ENCODE assay signal across 12 cellular contexts in the genomic region with DNA sequence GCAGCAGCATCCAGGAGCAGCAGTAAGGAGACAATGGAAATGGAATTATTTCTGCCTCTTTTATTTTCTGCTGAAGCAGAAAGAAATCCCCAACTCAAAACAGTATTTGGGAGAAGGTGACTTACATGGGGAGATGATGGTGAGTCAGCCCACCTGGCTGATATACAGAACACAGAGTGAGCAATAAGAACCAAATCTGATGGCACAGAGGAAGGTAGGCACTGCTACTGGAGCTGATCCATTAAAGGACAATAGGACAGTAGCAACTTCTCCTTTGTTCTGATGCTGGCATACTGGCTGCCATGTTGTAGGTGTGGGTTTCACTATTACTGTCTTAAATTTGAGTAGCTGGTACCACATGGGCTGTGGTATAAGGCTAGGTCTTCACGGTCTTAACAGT. TPM values are rescaled to one million over a fixed set of nuclear protein-coding genes. Genes with fewer than 3 reads are reported as not detected.
DNase-seq lines count a peak whose midpoint lies in the region; ATAC-seq and TF ChIP-seq lines count a peak whose summit lies in the region.
"Had no signal": no experiment of that assay in that cellular context is flagged by ENCODE, and none has a peak within 500 bp of the region (broad histone marks: within the 10 kb centered on the region; RNA-seq: fewer than 3 reads in every experiment).

No MANE protein-coding gene starts in this region.

- H3K4me1 ChIP-seq in RWPE2 (ENCODE audit: insufficient read depth, poor library complexity, severe bottlenecking): no peaks in the 10 kb centered on the region
- H3K4me1 ChIP-seq: HAP-1 had no signal

- no peak overlapping the region for H3K27ac ChIP-seq in RWPE2 (ENCODE audit: poor library complexity, severe bottlenecking)
- H3K27ac ChIP-seq: 22Rv1 had no signal

- no peak for DNase-seq in activated CD4-positive, alpha-beta T cell treated with anti-CD3 and anti-CD28 coated beads for 36 hours
- no peak for DNase-seq in activated CD4-positive, alpha-beta T cell treated with anti-CD3 and anti-CD28 coated beads for 48 hours
- DNase-seq in CD14-positive monocyte (ENCODE audit: low spot score) (no peak), RWPE2 (ENCODE audit: low spot score) (no peak), epithelial cell of esophagus (ENCODE audit: low read depth) (peak; percentile 33), NCI-H82 (lab: John Stamatoyannopoulos, UW) (no peak), D341Med (ENCODE audit: low spot score) (no peak), natural killer cell (no peak)
- DNase-seq: CD4-positive, CD25-positive, alpha-beta regulatory T cell; DMS 273 treated with DMSO at 0.1 percent for 48 hours had no signal

- POLR2A ChIA-PET in activated CD4-positive, alpha-beta T cell treated with anti-CD3 and anti-CD28 coated beads for 36 hours (lab: Charles Lee): no interaction called here

- CTCF ChIA-PET in activated CD4-positive, alpha-beta T cell treated with anti-CD3 and anti-CD28 coated beads for 36 hours (lab: Charles Lee): no interaction called here

- H3K9me3 Mint-ChIP-seq in activated CD4-positive, alpha-beta T cell treated with anti-CD3 and anti-CD28 coated beads for 36 hours (ENCODE audit: low read depth): peaks cover 6% of the 10 kb centered on the region
- peaks cover 3 to 7% (median 4%) of the 10 kb centered on the region in 7 donors for H3K9me3 Mint-ChIP-seq in CD14-positive monocyte
- peaks cover 3 to 5% of the 10 kb centered on the region in 2 donors for H3K9me3 Mint-ChIP-seq in natural killer cell

- no peaks in the 10 kb centered on the region for H3K9me3 ChIP-seq in RWPE2 (ENCODE audit: severe bottlenecking)
- H3K9me3 ChIP-seq: HAP-1 had no signal

- H3K27me3 Mint-ChIP-seq in activated CD4-positive, alpha-beta T cell treated with anti-CD3 and anti-CD28 coated beads for 36 hours: no peaks in the 10 kb centered on the region
- H3K27me3 Mint-ChIP-seq in CD14-positive monocyte (ENCODE audit: low read depth in 3 of 3) (peaks cover 0 to 2% (median 0%) of the 10 kb centered on the region in 3 donors), natural killer cell (ENCODE audit: low read depth in 2 of 2) (no peaks in the 10 kb centered on the region)
- H3K27me3 Mint-ChIP-seq: CD4-positive, CD25-positive, alpha-beta regulatory T cell had no signal

- H3K36me3 Mint-ChIP-seq in activated CD4-positive, alpha-beta T cell treated with anti-CD3 and anti-CD28 coated beads for 36 hours (ENCODE audit: low read depth): peaks cover 18% of the 10 kb centered on the region
- H3K36me3 Mint-ChIP-seq in CD14-positive monocyte (peaks cover 18 to 31% of the 10 kb centered on the region in 2 donors), natural killer cell (no peaks in the 10 kb centered on the region)

- H3K4me3 ChIP-seq in RWPE2 (ENCODE audit: severe bottlenecking) (no peak overlapping the region), epithelial cell of esophagus (ENCODE audit: low read length) (no peak overlapping the region)
- H3K4me3 ChIP-seq: HAP-1 had no signal

- TF ChIP-seq CTCF in CD14-positive monocyte (IDR thresholded peaks at IDR 0.05): no peak
- TF ChIP-seq CTCF in RWPE2 (IDR thresholded peaks at IDR 0.05; ENCODE audit: poor library complexity, severe bottlenecking): no peak
- no peak for TF ChIP-seq CTCF in epithelial cell of esophagus (IDR thresholded peaks at IDR 0.05; ENCODE audit: insufficient read depth, low read depth, low read length, missing control alignments)
- no peak for TF ChIP-seq CTCF in natural killer cell (IDR thresholded peaks at IDR 0.05)

- peaks cover 12% of the 10 kb centered on the region for H3K4me1 Mint-ChIP-seq in activated CD4-positive, alpha-beta T cell treated with anti-CD3 and anti-CD28 coated beads for 36 hours
- peaks cover 38% of the 10 kb centered on the region for H3K4me1 Mint-ChIP-seq in CD14-positive monocyte
- H3K4me1 Mint-ChIP-seq in natural killer cell: peaks cover 7 to 9% of the 10 kb centered on the region in 2 donors

- ATAC-seq in activated CD4-positive, alpha-beta T cell treated with anti-CD3 and anti-CD28 coated beads for 36 hours: peak; percentile 44
- ATAC-seq in RWPE2 (ENCODE audit: low read depth) (peak; percentile 50; the same call in 1 of the 3 replicates), natural killer cell (no peak)

- intact Hi-C loops in activated CD4-positive, alpha-beta T cell treated with anti-CD3 and anti-CD28 coated beads for 36 hours (cut with DNase I, micrococcal nuclease): no loop called here
- intact Hi-C loops in CD14-positive monocyte (cut with micrococcal nuclease) (no loop called here), natural killer cell (cut with micrococcal nuclease) (no loop called here)

- H3K27me3 ChIP-seq in RWPE2 (ENCODE audit: insufficient read depth, poor library complexity, severe bottlenecking): no peaks in the 10 kb centered on the region

- no peaks in the 10 kb centered on the region for H3K36me3 ChIP-seq in RWPE2 (ENCODE audit: low read depth)
- H3K36me3 ChIP-seq: HAP-1 had no signal

- H3K4me3 Mint-ChIP-seq in activated CD4-positive, alpha-beta T cell treated with anti-CD3 and anti-CD28 coated beads for 36 hours: no peak overlapping the region
- H3K4me3 Mint-ChIP-seq in CD14-positive monocyte: no peak overlapping the region
- no peak overlapping the region for H3K4me3 Mint-ChIP-seq in natural killer cell
- H3K4me3 Mint-ChIP-seq: CD4-positive, CD25-positive, alpha-beta regulatory T cell had no signal

- no peak overlapping the region for H3K27ac Mint-ChIP-seq in activated CD4-positive, alpha-beta T cell treated with anti-CD3 and anti-CD28 coated beads for 36 hours
- H3K27ac Mint-ChIP-seq in CD14-positive monocyte: peak overlapping the region in 5 of 7 donors; percentile 26 to 90 (median 75)
- H3K27ac Mint-ChIP-seq in natural killer cell: no peak overlapping the region
- H3K27ac Mint-ChIP-seq: CD4-positive, CD25-positive, alpha-beta regulatory T cell had no signal

RNA-seq across cellular contexts. Expression of a gene that starts 45.2 kb away (rescaled TPM):
- total RNA-seq in activated CD4-positive, alpha-beta T cell treated with anti-CD3 and anti-CD28 coated beads for 36 hours: 10 to 100 TPM; 35.8 to 40.2 TPM
- polyA plus RNA-seq in CD14-positive monocyte: 10 to 100 TPM; 15.8 to 17.7 TPM
- 10 to 100 TPM; 11.8 to 17.0 (median 14.1) TPM for total RNA-seq in natural killer cell

Comparison
In these comparisons a context has a peak if more than half of its experiments do, and no peak if none do; other contexts are left out.
1. ATAC-seq: peak in activated CD4-positive, alpha-beta T cell treated with anti-CD3 and anti-CD28 coated beads for 36 hours (single experiment) and RWPE2 (single experiment); none in natural killer cell (0 of 3).
2. H3K27ac Mint-ChIP-seq: peak in CD14-positive monocyte (5 of 7); none in activated CD4-positive, alpha-beta T cell treated with anti-CD3 and anti-CD28 coated beads for 36 hours (single experiment) and natural killer cell (0 of 2).